Comparison of ENCODE assay signal across 9 cellular contexts in the genomic region with DNA sequence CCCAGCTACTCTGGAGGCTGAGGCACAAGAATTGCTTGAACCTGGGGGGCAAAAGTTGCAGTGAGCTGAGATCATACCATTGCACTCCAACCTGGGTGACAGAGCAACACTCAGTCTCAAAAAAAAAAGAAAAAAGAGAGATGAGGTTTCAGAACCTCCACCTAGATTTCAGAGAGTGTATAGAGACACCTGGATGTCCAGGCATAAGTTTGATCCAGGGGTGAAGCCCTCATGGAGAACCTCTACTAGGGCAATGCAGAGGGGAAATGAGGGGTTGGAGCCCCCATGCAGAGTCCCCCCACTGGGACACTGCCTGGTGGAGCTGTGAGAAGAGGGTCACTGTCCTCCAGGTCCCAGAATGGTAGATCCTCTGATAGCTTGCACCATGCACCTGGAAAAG.
"Had no signal": no experiment of that assay in that cellular context is flagged by ENCODE, and none has a peak within 500 bp of the region (broad histone marks: within the 10 kb centered on the region; RNA-seq: fewer than 3 reads in every experiment).

No MANE protein-coding gene starts in this region.

- FAIRE-seq: H1, H54, HepG2 had no signal

- H3K4me2 ChIP-seq: GM23338 had no signal

- DNase-seq: H9, HCEC 1CT, HFFc6 had no signal

- H2AFZ ChIP-seq: GM23338 had no signal

- H3K27ac Mint-ChIP-seq: GM23338, H9, HFFc6, IgD-negative memory B cell had no signal

- H3K36me3 Mint-ChIP-seq: IgD-negative memory B cell had no signal

- ATAC-seq: GM23338, HepG2 had no signal

- H3K27ac ChIP-seq: HL-60 had no signal

- H3K4me3 Mint-ChIP-seq: GM23338, H9, HFFc6, IgD-negative memory B cell had no signal

- H3K4me3 ChIP-seq: GM23338 had no signal

- H3K27me3 Mint-ChIP-seq: IgD-negative memory B cell had no signal
